ENCODE assay signal across 11 cellular contexts in the genomic region with DNA sequence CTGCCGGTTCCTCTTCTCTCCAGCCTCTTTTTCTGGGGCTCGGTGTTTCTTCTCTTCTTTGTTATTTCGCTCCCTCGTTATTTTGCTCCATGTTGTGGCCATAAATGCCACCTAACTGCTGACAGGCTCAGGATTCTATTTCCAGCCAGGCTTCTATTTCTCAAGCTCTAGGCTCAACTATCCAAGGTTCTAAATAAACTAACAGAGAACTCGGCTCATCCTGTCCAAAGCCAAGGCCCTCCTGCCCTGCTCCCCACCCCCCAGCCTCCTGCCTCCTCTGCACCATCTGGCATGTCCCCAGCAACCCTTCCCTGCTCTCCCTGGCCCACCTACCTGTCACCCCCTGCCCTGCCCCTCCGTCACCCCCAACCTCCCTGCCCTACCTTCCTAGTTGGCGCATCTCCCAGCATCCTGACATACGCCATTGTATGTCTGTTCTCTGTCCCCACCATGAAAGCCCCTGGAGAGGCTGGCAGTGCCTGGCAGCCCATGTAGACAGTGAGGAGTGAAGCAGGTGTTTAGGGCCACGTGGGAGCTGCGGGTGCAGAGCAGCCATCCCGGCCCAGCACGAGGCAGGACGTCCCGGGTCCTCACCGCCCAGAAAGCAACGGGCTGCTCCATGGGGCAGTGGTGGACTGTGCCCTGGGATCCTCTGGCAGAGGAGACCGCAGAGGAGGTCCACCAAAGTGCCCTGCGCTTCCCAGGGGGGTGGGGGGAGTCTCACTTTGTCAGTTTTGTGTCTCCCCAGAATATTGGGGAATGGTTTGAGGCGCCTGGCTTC.
"Had no signal": no experiment of that assay in that cellular context is flagged by ENCODE, and none has a peak within 500 bp of the region (broad histone marks: within the 10 kb centered on the region; RNA-seq: fewer than 3 reads in every experiment).

No MANE protein-coding gene starts in this region.

- H3K36me3 ChIP-seq: ascending aorta, gastroesophageal sphincter, heart left ventricle, ovary, thyroid gland had no signal

- H3K4me3 ChIP-seq: ascending aorta, coronary artery, gastroesophageal sphincter, heart left ventricle, mucosa of descending colon, ovary, thyroid gland had no signal

- H3K4me1 Mint-ChIP-seq: activated CD4-positive, alpha-beta T cell treated with anti-CD3 and anti-CD28 coated beads, Interleukin-2, amount 10 ng/mL, durations not matched to agents 24 days and 14 days; activated naive CD4-positive, alpha-beta T cell treated with anti-CD3 and anti-CD28 coated beads, Interleukin-2, amount 50 U/mL, for 24 hours; naive B cell had no signal

- H3K27me3 ChIP-seq: ascending aorta, ovary, thyroid gland had no signal

- DNase-seq: kidney had no signal

- H3K36me3 Mint-ChIP-seq: activated naive CD4-positive, alpha-beta T cell treated with anti-CD3 and anti-CD28 coated beads, Interleukin-2, amount 50 U/mL, for 24 hours; naive B cell had no signal

- H3K9me3 Mint-ChIP-seq: activated CD4-positive, alpha-beta T cell treated with anti-CD3 and anti-CD28 coated beads, Interleukin-2, amount 10 ng/mL, durations not matched to agents 24 days and 14 days; activated naive CD4-positive, alpha-beta T cell treated with anti-CD3 and anti-CD28 coated beads, Interleukin-2, amount 50 U/mL, for 24 hours; naive B cell had no signal

- H3K27ac Mint-ChIP-seq: activated CD4-positive, alpha-beta T cell treated with anti-CD3 and anti-CD28 coated beads, Interleukin-2, amount 10 ng/mL, durations not matched to agents 24 days and 14 days; activated naive CD4-positive, alpha-beta T cell treated with anti-CD3 and anti-CD28 coated beads, Interleukin-2, amount 50 U/mL, for 24 hours; naive B cell had no signal

- H3K4me1 ChIP-seq: ascending aorta had no signal

- H3K27ac ChIP-seq: ascending aorta, coronary artery, gastroesophageal sphincter, heart left ventricle, ovary, thyroid gland had no signal

- H3K9me3 ChIP-seq: ascending aorta, gastroesophageal sphincter, heart left ventricle, mucosa of descending colon, ovary, thyroid gland had no signal

- H3K4me3 Mint-ChIP-seq: activated CD4-positive, alpha-beta T cell treated with anti-CD3 and anti-CD28 coated beads, Interleukin-2, amount 10 ng/mL, durations not matched to agents 24 days and 14 days; activated naive CD4-positive, alpha-beta T cell treated with anti-CD3 and anti-CD28 coated beads, Interleukin-2, amount 50 U/mL, for 24 hours; naive B cell had no signal
